In genomic region chr21:46274797-46275390, GRCh38 we compare ENCODE assay signal across 23 cellular contexts.
"Had no signal": no experiment of that assay in that cellular context is flagged by ENCODE, and none has a peak within 500 bp of the region (broad histone marks: within the 10 kb centered on the region; RNA-seq: fewer than 3 reads in every experiment).

No MANE protein-coding gene starts in this region.

- FAIRE-seq: colon, endothelial cell of umbilical vein, frontal cortex, islet of Langerhans, keratinocyte had no signal

- H3K27me3 ChIP-seq: esophagus muscularis mucosa, foreskin keratinocyte, gastroesophageal sphincter, heart left ventricle, hepatocyte, left lung had no signal

- H3K9me3 ChIP-seq: esophagus muscularis mucosa, gastroesophageal sphincter, heart left ventricle, left lung, lower lobe of right lung, mucosa of descending colon had no signal

- ATAC-seq: effector memory CD8-positive, alpha-beta T cell; foreskin keratinocyte; gastroesophageal sphincter; heart left ventricle; left cardiac atrium; left lung; left ventricle myocardium superior; lower lobe of right lung; mucosa of descending colon; naive thymus-derived CD8-positive, alpha-beta T cell had no signal

- H3K27ac ChIP-seq: coronary artery, esophagus muscularis mucosa, foreskin keratinocyte, gastroesophageal sphincter, heart left ventricle, hepatocyte, left lung, lower lobe of right lung had no signal

- H3K4me1 ChIP-seq: foreskin keratinocyte, heart left ventricle, left lung, lower lobe of right lung had no signal

- H3K4me2 ChIP-seq: hepatocyte had no signal

- H2AFZ ChIP-seq: hepatocyte had no signal

- DNase-seq: dermis blood vessel endothelial cell; effector CD8-positive, alpha-beta T cell; effector memory CD8-positive, alpha-beta T cell; foreskin keratinocyte; heart left ventricle; hypothalamus; left cardiac atrium; left lung; left ventricle myocardium superior; lower lobe of right lung; mesenchymal stem cell; mucosa of descending colon; naive B cell; naive thymus-derived CD8-positive, alpha-beta T cell had no signal

- H3K4me3 ChIP-seq: coronary artery, esophagus muscularis mucosa, gastroesophageal sphincter, heart left ventricle, hepatocyte, left lung, lower lobe of right lung, mucosa of descending colon had no signal
